Comparison of ENCODE assay signal across 17 cellular contexts in the genomic region with DNA sequence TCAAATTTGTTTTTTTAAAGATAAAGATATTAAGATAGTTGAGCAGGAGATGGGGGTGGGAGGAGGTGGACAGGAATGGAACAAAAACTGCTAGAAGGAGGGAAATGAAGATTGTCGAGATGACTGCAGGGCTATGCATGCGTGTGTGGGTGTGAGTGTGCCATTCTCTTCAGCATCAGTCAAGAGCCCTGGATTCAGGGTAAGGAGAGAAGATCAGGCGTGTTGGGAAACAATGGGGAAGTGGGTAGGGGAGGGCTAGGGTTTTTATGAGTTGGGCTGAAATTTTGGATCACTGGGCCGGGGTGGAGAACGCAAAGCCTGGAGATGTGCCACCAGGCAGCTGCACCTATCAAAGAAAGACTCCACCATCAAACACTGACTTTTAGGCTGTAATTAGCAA. TPM values are rescaled to one million over a fixed set of nuclear protein-coding genes. Genes with fewer than 3 reads are reported as not detected.
DNase-seq lines count a peak whose midpoint lies in the region; ATAC-seq and TF ChIP-seq lines count a peak whose summit lies in the region.
"Had no signal": no experiment of that assay in that cellular context is flagged by ENCODE, and none has a peak within 500 bp of the region (broad histone marks: within the 10 kb centered on the region; RNA-seq: fewer than 3 reads in every experiment).

No MANE protein-coding gene starts in this region.

- peak overlapping the region; percentile 7; the same call in 1 of the 2 replicates for H3K4me3 Mint-ChIP-seq in HFFc6
- H3K4me3 Mint-ChIP-seq: activated CD4-positive, alpha-beta T cell treated with anti-CD3 and anti-CD28 coated beads, Interleukin-2, amount 10 ng/mL, durations not matched to agents 7 days and 5 days; naive B cell; T-helper 2 cell treated with Interferon-gamma antibody and Interleukin-4, amounts not matched to agents 5 μg/mL and 100 μg/mL, for 36 hours had no signal

- no peak for TF ChIP-seq EP300 in esophagus muscularis mucosa (IDR thresholded peaks at IDR 0.05)

- TF ChIP-seq POLR2A in esophagus muscularis mucosa (IDR thresholded peaks at IDR 0.05; ENCODE audit: low read depth), result no peak

- TF ChIP-seq CTCF in HFFc6 (IDR thresholded peaks at IDR 0.05) (no peak), esophagus muscularis mucosa (IDR thresholded peaks at IDR 0.05) (no peak), thoracic aorta (IDR thresholded peaks at IDR 0.05) (no peak)

- H3K9me3 ChIP-seq in esophagus muscularis mucosa (no peaks in the 10 kb centered on the region), thoracic aorta (no peaks in the 10 kb centered on the region)

- H3K4me3 ChIP-seq in esophagus muscularis mucosa (no peak overlapping the region), thoracic aorta (no peak overlapping the region)
- H3K4me3 ChIP-seq: spleen had no signal

- intact Hi-C loops in esophagus muscularis mucosa (cut with DNase I), result no loop called here

- H3K27ac ChIP-seq in esophagus muscularis mucosa (replicated peaks in 1 of 4) (peak overlapping the region; percentile 68 to 85 (median 76)), thoracic aorta (peak overlapping the region; percentile 65 to 66)
- H3K27ac ChIP-seq: epithelial cell of prostate, spleen had no signal

- H3K36me3 ChIP-seq in esophagus muscularis mucosa (no peaks in the 10 kb centered on the region), thoracic aorta (no peaks in the 10 kb centered on the region)

- H3K4me1 ChIP-seq in esophagus muscularis mucosa (peaks cover 25 to 64% (median 61%) of the 10 kb centered on the region in 4 donors), thoracic aorta (ENCODE audit: control insufficient read depth in 1 of 2, low read depth in 2 of 2) (peaks cover 17 to 35% of the 10 kb centered on the region in 2 donors)

- no peaks in the 10 kb centered on the region; the same call in 1 of the 2 replicates for H3K36me3 Mint-ChIP-seq in HFFc6 (ENCODE audit: low read depth)

- peaks cover 24% of the 10 kb centered on the region for H3K4me1 Mint-ChIP-seq in HFFc6 (ENCODE audit: low read depth)
- H3K4me1 Mint-ChIP-seq: activated CD4-positive, alpha-beta T cell treated with anti-CD3 and anti-CD28 coated beads, Interleukin-2, amount 10 ng/mL, durations not matched to agents 7 days and 5 days had no signal

- 45% methylated on average over 5 of the region's 5 CpGs for WGBS in esophagus muscularis mucosa

- H3K27me3 ChIP-seq in esophagus muscularis mucosa, result no peaks in the 10 kb centered on the region
- H3K27me3 ChIP-seq in thoracic aorta (replicated peaks; ENCODE audit: insufficient read depth), result no peaks in the 10 kb centered on the region
- H3K27me3 ChIP-seq: spleen had no signal

- peak; percentile 7 for ATAC-seq in thoracic aorta (ENCODE audit: insufficient number of reproducible peaks, low FRiP score, low read depth)
- ATAC-seq in GM19455 (IDR thresholded peaks at IDR 0.05; ENCODE audit: unreplicated experiment), result no peak
- no peak for ATAC-seq in HG02840 (IDR thresholded peaks at IDR 0.05; ENCODE audit: low FRiP score, unreplicated experiment)

- H3K27ac Mint-ChIP-seq in HFFc6, result peak overlapping the region; percentile 62; the same call in 1 of the 2 replicates
- H3K27ac Mint-ChIP-seq: activated CD4-positive, alpha-beta T cell treated with anti-CD3 and anti-CD28 coated beads, Interleukin-2, amount 10 ng/mL, durations not matched to agents 7 days and 5 days; activated T-helper 2 cell treated with anti-CD3 and anti-CD28 coated beads, Interferon-gamma antibody, Interleukin-2, Interleukin-4, amounts not matched to agents 10 μg/mL and 5 μg/mL and 100 μg/mL, durations not matched to agents 14 hours and 24 hours and 36 hours; T-helper 2 cell treated with Interferon-gamma antibody and Interleukin-4, amounts not matched to agents 5 μg/mL and 100 μg/mL, for 36 hours had no signal

- H3K9me3 Mint-ChIP-seq in HFFc6, result no peaks in the 10 kb centered on the region
- H3K9me3 Mint-ChIP-seq: activated CD4-positive, alpha-beta T cell treated with anti-CD3 and anti-CD28 coated beads, Interleukin-2, amount 10 ng/mL, durations not matched to agents 7 days and 5 days; activated T-helper 2 cell treated with anti-CD3 and anti-CD28 coated beads, Interferon-gamma antibody, Interleukin-2, Interleukin-4, amounts not matched to agents 10 μg/mL and 5 μg/mL and 100 μg/mL, durations not matched to agents 14 hours and 24 hours and 36 hours; T-helper 2 cell treated with Interferon-gamma antibody and Interleukin-4, amounts not matched to agents 5 μg/mL and 100 μg/mL, for 36 hours had no signal

- H3K27me3 Mint-ChIP-seq in HFFc6 (ENCODE audit: insufficient read depth), result peaks cover 7% of the 10 kb centered on the region; the same call in 1 of the 2 replicates
- H3K27me3 Mint-ChIP-seq: activated CD4-positive, alpha-beta T cell treated with anti-CD3 and anti-CD28 coated beads, Interleukin-2, amount 10 ng/mL, durations not matched to agents 7 days and 5 days; naive B cell had no signal

- DNase-seq in HFFc6 (no peak), esophagus muscularis mucosa (ENCODE audit: extremely low spot score) (no peak), mesenteric fat pad (ENCODE audit: low spot score) (peak; percentile 69), thoracic aorta (ENCODE audit: low spot score) (no peak), NOMO-1 treated with dmso at 0.1 percent for 144 hours (lab: John Stamatoyannopoulos, UW; ENCODE audit: unreplicated experiment) (no peak), RPMI8226 (no peak)
- DNase-seq: activated CD4-positive, alpha-beta T cell treated with anti-CD3 and anti-CD28 coated beads, Interleukin-2, amount 10 ng/mL, durations not matched to agents 7 days and 5 days; H7; naive B cell; NCI-H2227 treated with DMSO at 0.1 percent for 48 hours; OCI-M1; spleen had no signal

RNA-seq across cellular contexts. Expression of a gene that starts 4.5 kb away (rescaled TPM):
- total RNA-seq in HFFc6 (2021; fragmentation: NEBNext Ultra II Directional; extraction: Animal tissue kit (Norgen Biotek cat#: 25700)), result 1 to 10 TPM in 5 of 6 experiments, under 1 TPM in 1; 0.60 to 2.5 (median 1.3) TPM
- 1 to 10 TPM; 1.6 to 6.6 (median 3.4) TPM for total RNA-seq in esophagus muscularis mucosa
- total RNA-seq in mesenteric fat pad, result 2.8 TPM
- 10 to 100 TPM; 13.5 to 22.2 TPM for total RNA-seq in thoracic aorta
